Comparison of ENCODE assay signal across 6 cellular contexts in genomic region chrX:41719620-41720019, GRCh38. TPM values are rescaled to one million over a fixed set of nuclear protein-coding genes. Genes with fewer than 3 reads are reported as not detected.
"Had no signal": no experiment of that assay in that cellular context is flagged by ENCODE, and none has a peak within 500 bp of the region (broad histone marks: within the 10 kb centered on the region; RNA-seq: fewer than 3 reads in every experiment).

No MANE protein-coding gene starts in this region.

RNA-seq across cellular contexts. Expression of gene GPR82, which starts 4.4 kb away (rescaled TPM):
- total RNA-seq: activated naive CD4-positive, alpha-beta T cell treated with anti-CD3 and anti-CD28 coated beads, Interleukin-2, amount 50 U/mL, for 72 hours; cardiac muscle cell; fibroblast of lung; frontal cortex; mammary epithelial cell had no signal
- polyA plus RNA-seq: fibroblast of lung, mammary epithelial cell, neural cell had no signal

RNA-seq across cellular contexts. Expression of gene GPR34, which starts 30.8 kb away (rescaled TPM):
- total RNA-seq: cardiac muscle cell, fibroblast of lung, mammary epithelial cell had no signal
- polyA plus RNA-seq: fibroblast of lung, mammary epithelial cell, neural cell had no signal
